1 cellular context compared by ENCODE assay signal in the genomic region with DNA sequence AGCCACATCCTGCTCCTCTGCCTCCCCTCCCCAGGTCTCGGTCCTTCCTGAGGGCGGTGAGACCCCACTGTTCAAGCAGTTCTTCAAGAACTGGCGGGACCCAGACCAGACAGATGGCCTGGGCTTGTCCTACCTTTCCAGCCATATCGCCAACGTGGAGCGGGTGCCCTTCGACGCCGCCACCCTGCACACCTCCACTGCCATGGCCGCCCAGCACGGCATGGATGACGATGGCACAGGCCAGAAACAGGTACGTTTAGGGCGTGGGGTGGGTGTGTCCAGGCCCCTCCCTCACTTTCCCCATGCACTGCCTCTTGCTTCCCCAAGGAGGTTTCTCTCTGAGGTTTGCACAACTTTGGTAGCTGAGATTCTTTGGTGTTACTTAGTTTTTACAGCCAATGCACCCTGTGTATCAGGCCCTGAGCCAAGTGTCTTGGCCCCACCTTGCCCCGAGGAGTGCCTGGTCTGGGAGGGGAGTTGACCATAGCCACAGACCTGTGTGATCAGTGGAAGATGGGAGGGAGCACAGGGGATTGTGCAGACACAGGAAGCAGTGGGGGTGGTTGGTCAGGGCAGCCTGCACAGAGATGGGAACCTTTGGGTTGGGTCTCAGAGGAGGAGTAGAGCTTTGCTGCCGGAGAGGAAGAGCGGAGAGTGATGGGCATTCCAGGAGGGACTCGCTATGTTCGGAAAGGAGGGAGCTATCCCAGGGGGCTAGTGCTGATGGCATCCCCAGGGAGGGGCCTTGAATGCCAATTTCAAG.
TF ChIP-seq lines count a peak whose summit lies in the region.

No MANE protein-coding gene starts in this region.

TF ChIP-seq in GM23338, 12 proteins besides CTCF, POLR2A, EP300 and RAD21:
- TF ChIP-seq, protein P1, sequence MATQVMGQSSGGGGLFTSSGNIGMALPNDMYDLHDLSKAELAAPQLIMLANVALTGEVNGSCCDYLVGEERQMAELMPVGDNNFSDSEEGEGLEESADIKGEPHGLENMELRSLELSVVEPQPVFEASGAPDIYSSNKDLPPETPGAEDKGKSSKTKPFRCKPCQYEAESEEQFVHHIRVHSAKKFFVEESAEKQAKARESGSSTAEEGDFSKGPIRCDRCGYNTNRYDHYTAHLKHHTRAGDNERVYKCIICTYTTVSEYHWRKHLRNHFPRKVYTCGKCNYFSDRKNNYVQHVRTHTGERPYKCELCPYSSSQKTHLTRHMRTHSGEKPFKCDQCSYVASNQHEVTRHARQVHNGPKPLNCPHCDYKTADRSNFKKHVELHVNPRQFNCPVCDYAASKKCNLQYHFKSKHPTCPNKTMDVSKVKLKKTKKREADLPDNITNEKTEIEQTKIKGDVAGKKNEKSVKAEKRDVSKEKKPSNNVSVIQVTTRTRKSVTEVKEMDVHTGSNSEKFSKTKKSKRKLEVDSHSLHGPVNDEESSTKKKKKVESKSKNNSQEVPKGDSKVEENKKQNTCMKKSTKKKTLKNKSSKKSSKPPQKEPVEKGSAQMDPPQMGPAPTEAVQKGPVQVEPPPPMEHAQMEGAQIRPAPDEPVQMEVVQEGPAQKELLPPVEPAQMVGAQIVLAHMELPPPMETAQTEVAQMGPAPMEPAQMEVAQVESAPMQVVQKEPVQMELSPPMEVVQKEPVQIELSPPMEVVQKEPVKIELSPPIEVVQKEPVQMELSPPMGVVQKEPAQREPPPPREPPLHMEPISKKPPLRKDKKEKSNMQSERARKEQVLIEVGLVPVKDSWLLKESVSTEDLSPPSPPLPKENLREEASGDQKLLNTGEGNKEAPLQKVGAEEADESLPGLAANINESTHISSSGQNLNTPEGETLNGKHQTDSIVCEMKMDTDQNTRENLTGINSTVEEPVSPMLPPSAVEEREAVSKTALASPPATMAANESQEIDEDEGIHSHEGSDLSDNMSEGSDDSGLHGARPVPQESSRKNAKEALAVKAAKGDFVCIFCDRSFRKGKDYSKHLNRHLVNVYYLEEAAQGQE (IDR thresholded peaks at IDR 0.05; ENCODE audit: unreplicated experiment): peak; percentile 50
- TF ChIP-seq POLR2AphosphoS5 (IDR thresholded peaks at IDR 0.05; ENCODE audit: low read depth): no peak
